Comparison of ENCODE assay signal across 9 cellular contexts in the genomic region with DNA sequence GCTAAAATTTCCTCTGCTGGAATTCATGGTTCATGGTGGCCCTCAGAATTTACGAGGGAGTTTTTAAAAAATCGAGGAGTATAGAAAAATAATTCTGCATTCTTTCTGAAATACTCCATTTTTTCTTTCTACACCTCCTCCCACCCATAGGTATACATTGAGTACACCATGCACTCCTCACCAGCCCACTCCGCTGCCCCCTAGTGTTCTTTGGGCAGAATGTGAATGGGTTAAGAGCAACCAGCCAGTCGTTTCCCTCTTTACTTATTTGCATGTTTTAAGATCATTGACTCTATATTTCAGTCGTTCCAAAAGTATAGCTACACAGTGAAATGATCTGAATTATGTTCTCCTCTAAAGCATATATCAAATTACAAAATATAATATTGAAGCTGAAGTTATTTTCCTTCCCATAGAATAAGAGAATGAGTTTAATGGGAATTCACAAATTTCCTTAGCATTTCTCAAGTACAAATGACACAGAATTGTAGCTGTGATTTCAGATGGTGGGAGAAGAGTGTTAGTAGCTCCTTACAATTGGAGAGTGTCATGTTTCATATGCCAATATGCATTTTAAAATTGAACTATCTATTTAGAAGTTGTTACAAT.
A peak's percentile ranks its signal among the peaks of the same experiment; 100 is the strongest.
DNase-seq lines count a peak whose midpoint lies in the region; ATAC-seq, FAIRE-seq and TF ChIP-seq lines count a peak whose summit lies in the region.
"Had no signal": no experiment of that assay in that cellular context is flagged by ENCODE, and none has a peak within 500 bp of the region (broad histone marks: within the 10 kb centered on the region; RNA-seq: fewer than 3 reads in every experiment).

No MANE protein-coding gene starts in this region.

- in situ Hi-C loops in GM12878 (cut with MboI), result no loop called here

- no peaks in the 10 kb centered on the region for H3K36me3 ChIP-seq in GM06990 (ENCODE audit: control insufficient read depth, insufficient read depth, low read length)
- no peaks in the 10 kb centered on the region for H3K36me3 ChIP-seq in GM12878 (ENCODE audit: control insufficient read depth in 2 of 2, insufficient read depth in 2 of 2, low read length in 1 of 2)

- H3K9me3 ChIP-seq in GM12878 (replicated peaks; ENCODE audit: control insufficient read depth, insufficient read depth, low read length), result no peaks in the 10 kb centered on the region

- RAD21 ChIA-PET in GM12878 (lab: Charles Lee; ENCODE audit: unreplicated experiment), result interaction anchor here (1.4 kb wide), 1 partner anchor 26 kb away, joined by 4 read pairs; no protein-coding TSS in a partner anchor

- no peak overlapping the region for H3K4me2 ChIP-seq in GM12878 (ENCODE audit: control insufficient read depth, insufficient read depth)

- WGBS in GM12878 (ENCODE audit: insufficient coverage, insufficient replicate concordance, low lambda C conversion rate, missing lambda C conversion rate), result 3% methylated on average over 5 of the region's 5 CpGs

- no peak overlapping the region for H2AFZ ChIP-seq in GM12878 (ENCODE audit: control insufficient read depth, low read depth, low read length)

- H4K20me1 ChIP-seq in GM12878 (ENCODE audit: control insufficient read depth, insufficient read depth), result no peaks in the 10 kb centered on the region

- H3K79me2 ChIP-seq in GM12878 (ENCODE audit: control insufficient read depth, insufficient read depth, low read length), result no peaks in the 10 kb centered on the region

- no peak overlapping the region for H3K27ac ChIP-seq in GM12878 (ENCODE audit: control insufficient read depth, insufficient read depth)
- no peak overlapping the region for H3K27ac ChIP-seq in substantia nigra (ENCODE audit: low read depth, low read length, poor library complexity, severe bottlenecking)

- H3K4me1 ChIP-seq in GM12878 (ENCODE audit: control insufficient read depth, insufficient read depth, low read length), result no peaks in the 10 kb centered on the region

- peak; percentile 97 for ATAC-seq in GM12878

- H3K4me3 ChIP-seq in GM06990 (replicated peaks; ENCODE audit: low read depth, low read length) (no peak overlapping the region), GM12878 (no peak overlapping the region)
- H3K4me3 ChIP-seq: lung had no signal

- no TSS peak for BruUV-seq in GM12878 (replicated peaks; lab: Mats Ljungman, UMichigan)

- intact Hi-C loops in GM12878 (cut with micrococcal nuclease; ENCODE audit: unreplicated experiment), result loop anchor here (1.0 to 10.0 kb wide), 3 partner anchors 163 to 1022 kb away; no protein-coding TSS in a partner anchor

- TF ChIP-seq RAD21 in GM12878 (IDR thresholded peaks at IDR 0.05; ENCODE audit: insufficient read depth, low read depth, low read length), result peak; percentile 65

- H3K27me3 ChIP-seq in GM06990 (replicated peaks; ENCODE audit: control insufficient read depth, insufficient read depth, low read length), result no peaks in the 10 kb centered on the region
- no peaks in the 10 kb centered on the region for H3K27me3 ChIP-seq in GM12878 (replicated peaks in 1 of 2; ENCODE audit: control insufficient read depth in 2 of 2, insufficient read depth in 2 of 2, low read length in 1 of 2)

- DNase-seq in GM06990 (ENCODE audit: extremely low read depth, insufficient read length), result no peak
- DNase-seq in HCEC 1CT, result peak; percentile 29
- peak; percentile 44 for DNase-seq in NCI-H2029 (lab: John Stamatoyannopoulos, UW)
- DNase-seq in GM12878 (ENCODE audit: low read depth, low spot score), result no peak
- DNase-seq in myocyte (ENCODE audit: low read depth), result peak; percentile 29
- no peak for DNase-seq in NCI-H2196 (lab: John Stamatoyannopoulos, UW; ENCODE audit: unreplicated experiment)
- no peak for DNase-seq in substantia nigra (lab: John Stamatoyannopoulos, UW)
- no peak for DNase-seq in GM19239 (ENCODE audit: insufficient read length, low spot score)

- no peak for TF ChIP-seq EP300 in GM12878 (IDR thresholded peaks at IDR 0.05; ENCODE audit: borderline replicate concordance in 1 of 2, control insufficient read depth in 1 of 2, low read depth in 2 of 2, low read length in 2 of 2)

- TF ChIP-seq CTCF in GM06990 (IDR thresholded peaks at IDR 0.05; ENCODE audit: insufficient read depth, low read length, poor library complexity, severe bottlenecking) (peak; percentile 81), GM12878 (IDR thresholded peaks at IDR 0.05 in 2 of 3, conservative IDR thresholded peaks at IDR 0.05 in 1 of 3; ENCODE audit: control insufficient read depth in 2 of 3, extremely low read depth in 1 of 3, insufficient read depth in 1 of 3, low read depth in 3 of 3, low read length in 3 of 3) (peak; percentile 54 to 72 (median 61))

- FAIRE-seq in GM12878 (lab: Jason Lieb, UNC) (peak; percentile 7), GM19239 (lab: Jason Lieb, UNC) (no peak)

- H3K9ac ChIP-seq in GM12878 (ENCODE audit: control insufficient read depth, insufficient read depth, low read length), result no peak overlapping the region

- POLR2A ChIA-PET in GM12878 (lab: Charles Lee), result no interaction called here

- SMC1A ChIA-PET in GM12878 (lab: Charles Lee; ENCODE audit: uncharacterized antibody, unreplicated experiment), result interaction anchor here (0.6 to 1.8 kb wide), 10 partner anchors 9 to 164 kb away, joined by 3 to 6 read pairs (median 4); no protein-coding TSS in a partner anchor

- CTCF ChIA-PET in GM12878 (lab: Yijun Ruan, JAX), result interaction anchor here (0.5 to 2.2 kb wide), 14 partner anchors 9 to 1021 kb away, joined by 3 to 9 read pairs (median 4); no protein-coding TSS in a partner anchor

- TF ChIP-seq POLR2A in GM12878 (IDR thresholded peaks at IDR 0.05; ENCODE audit: low read depth, low read length), result no peak

TF ChIP-seq in GM12878, 131 proteins besides CTCF, POLR2A, EP300 and RAD21:
- TF ChIP-seq SMC3 (IDR thresholded peaks at IDR 0.05; ENCODE audit: borderline replicate concordance, low read length) (peak; percentile 52; the same call in 1 of the 2 replicates), YY1 (IDR thresholded peaks at IDR 0.05; ENCODE audit: low read depth, low read length) (0 out of 2 replicates have a peak, but pooled peaks have one; percentile 20), WRNIP1 (IDR thresholded peaks at IDR 0.05; ENCODE audit: borderline replicate concordance, low read depth, low read length) (no peak)
TF ChIP-seq in GM12878: peak in this region for 2.

Comparison
In these comparisons a context has a peak if more than half of its experiments do, and no peak if none do; other contexts are left out.
1. DNase-seq: peak in HCEC 1CT (single experiment), NCI-H2029 (single experiment) and myocyte (single experiment); none in GM06990 (single experiment), GM12878 (single experiment), NCI-H2196 (single experiment), substantia nigra (0 of 49) and GM19239 (single experiment).